Comparison of ENCODE assay signal across 8 cellular contexts in the genomic region with DNA sequence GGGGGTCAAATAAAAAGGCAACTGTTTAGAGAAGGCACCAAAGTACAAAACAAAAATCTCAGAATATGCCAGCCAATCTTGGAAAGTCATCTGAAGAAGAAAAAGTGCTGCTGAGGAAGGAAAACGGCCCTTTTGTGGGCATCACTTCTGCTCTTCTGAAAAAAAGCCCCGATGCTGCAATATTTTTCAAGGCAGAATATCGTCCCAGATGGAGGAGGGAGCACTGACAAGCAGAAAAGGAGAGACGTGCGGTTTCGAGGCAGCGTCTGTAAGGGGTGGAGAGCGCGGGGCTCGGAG. TPM values are rescaled to one million over a fixed set of nuclear protein-coding genes. Genes with fewer than 3 reads are reported as not detected.
DNase-seq lines count a peak whose midpoint lies in the region; ATAC-seq and TF ChIP-seq lines count a peak whose summit lies in the region.

No MANE protein-coding gene starts in this region.

- peak overlapping the region; percentile 92 for H2AFZ ChIP-seq in neural cell (ENCODE audit: low read depth, low read length)

- peaks cover 6% of the 10 kb centered on the region for H3F3A ChIP-seq in neural cell (ENCODE audit: insufficient read depth, low read length, poor library complexity, severe bottlenecking)

- no peak for TF ChIP-seq EP300 in neural cell (conservative IDR thresholded peaks at IDR 0.05; ENCODE audit: poor library complexity, severe bottlenecking)

- H3K27me3 ChIP-seq in neural cell (ENCODE audit: insufficient read depth, low read depth, low read length): no peaks in the 10 kb centered on the region

- DNase-seq in coronary artery (ENCODE audit: low spot score) (no peak), substantia nigra (lab: John Stamatoyannopoulos, UW) (no peak), NCI-H1092 treated with DMSO at 0.1 percent for 48 hours (lab: John Stamatoyannopoulos, UW) (no peak)
- no peak for DNase-seq in central memory CD4-positive, alpha-beta T cell
- DNase-seq in stimulated activated CD4-positive, alpha-beta T cell treated with anti-CD3 and anti-CD28 coated beads, Interleukin-4, amount 100 ng/mL, for 1 hour: no peak

- H3K79me2 ChIP-seq in neural cell (replicated peaks; ENCODE audit: insufficient read depth, low read length): peaks cover 30% of the 10 kb centered on the region

- TF ChIP-seq CTCF in coronary artery (IDR thresholded peaks at IDR 0.05) (no peak), neural cell (IDR thresholded peaks at IDR 0.05; ENCODE audit: poor library complexity, severe bottlenecking) (no peak)

- H3K36me3 ChIP-seq in neural cell (ENCODE audit: insufficient read depth, low read length): no peaks in the 10 kb centered on the region

- ATAC-seq in GM19023 (IDR thresholded peaks at IDR 0.05; ENCODE audit: unreplicated experiment) (peak; percentile 7), HG03354 (IDR thresholded peaks at IDR 0.05; ENCODE audit: poor library complexity, severe bottlenecking, unreplicated experiment) (peak; percentile 8)

- H3K27ac ChIP-seq in coronary artery: peak overlapping the region; percentile 53 to 85
- H3K27ac ChIP-seq in neural cell (ENCODE audit: low read length): peak overlapping the region; percentile 94
- H3K27ac ChIP-seq in substantia nigra (ENCODE audit: low read depth, low read length, poor library complexity, severe bottlenecking): no peak overlapping the region

- peak overlapping the region; percentile 52 for H3K4me2 ChIP-seq in neural cell (ENCODE audit: low read length)

- no peaks in the 10 kb centered on the region for H4K20me1 ChIP-seq in neural cell (ENCODE audit: insufficient read depth)

- H3K9ac ChIP-seq in neural cell (ENCODE audit: low read length): peak overlapping the region; percentile 91

- TF ChIP-seq RAD21 in neural cell (conservative IDR thresholded peaks at IDR 0.05): peak; percentile 31

- H3K9me2 ChIP-seq in neural cell (ENCODE audit: insufficient read depth, low read length): no peaks in the 10 kb centered on the region

- H3K9me3 ChIP-seq in neural cell (ENCODE audit: low read length): no peaks in the 10 kb centered on the region

- H3K4me3 ChIP-seq in coronary artery: peak overlapping the region; percentile 87
- H3K4me3 ChIP-seq in neural cell (ENCODE audit: low read length): peak overlapping the region; percentile 88

TF ChIP-seq in neural cell, 6 proteins besides CTCF, POLR2A, EP300 and RAD21:
- TF ChIP-seq, protein P1, sequence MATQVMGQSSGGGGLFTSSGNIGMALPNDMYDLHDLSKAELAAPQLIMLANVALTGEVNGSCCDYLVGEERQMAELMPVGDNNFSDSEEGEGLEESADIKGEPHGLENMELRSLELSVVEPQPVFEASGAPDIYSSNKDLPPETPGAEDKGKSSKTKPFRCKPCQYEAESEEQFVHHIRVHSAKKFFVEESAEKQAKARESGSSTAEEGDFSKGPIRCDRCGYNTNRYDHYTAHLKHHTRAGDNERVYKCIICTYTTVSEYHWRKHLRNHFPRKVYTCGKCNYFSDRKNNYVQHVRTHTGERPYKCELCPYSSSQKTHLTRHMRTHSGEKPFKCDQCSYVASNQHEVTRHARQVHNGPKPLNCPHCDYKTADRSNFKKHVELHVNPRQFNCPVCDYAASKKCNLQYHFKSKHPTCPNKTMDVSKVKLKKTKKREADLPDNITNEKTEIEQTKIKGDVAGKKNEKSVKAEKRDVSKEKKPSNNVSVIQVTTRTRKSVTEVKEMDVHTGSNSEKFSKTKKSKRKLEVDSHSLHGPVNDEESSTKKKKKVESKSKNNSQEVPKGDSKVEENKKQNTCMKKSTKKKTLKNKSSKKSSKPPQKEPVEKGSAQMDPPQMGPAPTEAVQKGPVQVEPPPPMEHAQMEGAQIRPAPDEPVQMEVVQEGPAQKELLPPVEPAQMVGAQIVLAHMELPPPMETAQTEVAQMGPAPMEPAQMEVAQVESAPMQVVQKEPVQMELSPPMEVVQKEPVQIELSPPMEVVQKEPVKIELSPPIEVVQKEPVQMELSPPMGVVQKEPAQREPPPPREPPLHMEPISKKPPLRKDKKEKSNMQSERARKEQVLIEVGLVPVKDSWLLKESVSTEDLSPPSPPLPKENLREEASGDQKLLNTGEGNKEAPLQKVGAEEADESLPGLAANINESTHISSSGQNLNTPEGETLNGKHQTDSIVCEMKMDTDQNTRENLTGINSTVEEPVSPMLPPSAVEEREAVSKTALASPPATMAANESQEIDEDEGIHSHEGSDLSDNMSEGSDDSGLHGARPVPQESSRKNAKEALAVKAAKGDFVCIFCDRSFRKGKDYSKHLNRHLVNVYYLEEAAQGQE (IDR thresholded peaks at IDR 0.05; ENCODE audit: borderline replicate concordance): no peak
- peak; percentile 22 for TF ChIP-seq SMC3 (conservative IDR thresholded peaks at IDR 0.05; ENCODE audit: poor library complexity)
- TF ChIP-seq TAF1 (IDR thresholded peaks at IDR 0.05; ENCODE audit: low read depth): no peak

RNA-seq across cellular contexts. Expression of a gene that starts 1.0 kb away (rescaled TPM):
- polyA plus RNA-seq in neural cell: 47.8 and 51.9 TPM in 2 replicates
- polyA minus RNA-seq in neural cell: 606 and 683 TPM in 2 replicates
